Comparison of ENCODE assay signal across 9 cellular contexts in the genomic region with DNA sequence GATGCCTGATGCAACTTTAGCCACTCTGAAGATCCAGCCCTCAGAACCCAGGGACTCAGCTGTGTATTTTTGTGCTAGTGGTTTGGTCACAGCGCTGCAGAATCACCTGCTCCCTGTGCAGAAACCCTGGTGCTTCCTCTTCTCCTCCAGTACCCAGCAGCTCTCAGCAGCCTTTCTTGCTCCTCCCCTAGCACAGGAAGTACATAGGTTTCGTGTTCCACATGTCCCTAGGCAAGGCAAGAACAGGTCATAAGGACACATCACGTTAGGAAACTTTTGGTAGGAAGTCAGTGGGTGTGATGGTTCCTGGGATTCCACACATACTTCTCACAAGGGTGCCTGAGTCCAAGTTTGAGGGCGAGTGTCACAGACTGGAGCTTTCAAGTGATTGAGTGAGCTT.
A peak's percentile ranks its signal among the peaks of the same experiment; 100 is the strongest.
DNase-seq lines count a peak whose midpoint lies in the region; ATAC-seq, FAIRE-seq and TF ChIP-seq lines count a peak whose summit lies in the region.
"Had no signal": no experiment of that assay in that cellular context is flagged by ENCODE, and none has a peak within 500 bp of the region (broad histone marks: within the 10 kb centered on the region; RNA-seq: fewer than 3 reads in every experiment).

No MANE protein-coding gene starts in this region.

- peak overlapping the region; percentile 80 for H3K27ac Mint-ChIP-seq in activated CD8-positive, alpha-beta memory T cell treated with anti-CD3 and anti-CD28 coated beads, Interleukin-2, amount 10 ng/mL, durations not matched to agents 7 days and 5 days
- H3K27ac Mint-ChIP-seq: nephron had no signal

- peak overlapping the region; percentile 16 for H3K27ac ChIP-seq in RWPE2 (ENCODE audit: poor library complexity, severe bottlenecking)
- no peak overlapping the region for H3K27ac ChIP-seq in left lung
- H3K27ac ChIP-seq in HepG2 (ENCODE audit: extremely low read length, insufficient read depth, low read length) = no peak overlapping the region
- no peak overlapping the region for H3K27ac ChIP-seq in sigmoid colon

- TF ChIP-seq RAD21 in HepG2 (CRISPR knock-in tag; IDR thresholded peaks at IDR 0.05) = no peak

- H3K9me3 Mint-ChIP-seq in activated CD8-positive, alpha-beta memory T cell treated with anti-CD3 and anti-CD28 coated beads, Interleukin-2, amount 10 ng/mL, durations not matched to agents 7 days and 5 days (ENCODE audit: low read depth) = no peaks in the 10 kb centered on the region
- H3K9me3 Mint-ChIP-seq: nephron had no signal

- BruUV-seq in HepG2 (replicated peaks; lab: Mats Ljungman, UMichigan) = no TSS peak

- H3K36me3 ChIP-seq in RWPE2 (ENCODE audit: low read depth) (no peaks in the 10 kb centered on the region), left lung (no peaks in the 10 kb centered on the region), HepG2 (replicated peaks in 1 of 2; ENCODE audit: control insufficient read depth in 1 of 2, insufficient read depth in 2 of 2, low read length in 2 of 2) (no peaks in the 10 kb centered on the region), sigmoid colon (no peaks in the 10 kb centered on the region)

- H3K79me2 ChIP-seq in HepG2 (ENCODE audit: insufficient read depth, low read length) = no peaks in the 10 kb centered on the region

- no peaks in the 10 kb centered on the region for H3K27me3 Mint-ChIP-seq in activated CD8-positive, alpha-beta memory T cell treated with anti-CD3 and anti-CD28 coated beads, Interleukin-2, amount 10 ng/mL, durations not matched to agents 7 days and 5 days

- in situ Hi-C loops in HepG2 (cut with HindIII; ENCODE audit: extremely low pct_ligation_motif_present, low pct_unique_long_range_greater_than_20kb) = no loop called here

- no peak for TF ChIP-seq POLR2A in HepG2 (IDR thresholded peaks at IDR 0.05; ENCODE audit: insufficient read depth in 1 of 2, low read depth in 2 of 2, low read length in 2 of 2)
- TF ChIP-seq POLR2A in sigmoid colon (IDR thresholded peaks at IDR 0.05) = no peak

- POLR2A ChIA-PET in HepG2 (lab: Yijun Ruan, JAX) = no interaction called here

- CTCF ChIA-PET in activated CD8-positive, alpha-beta memory T cell treated with anti-CD3 and anti-CD28 coated beads, Interleukin-2, amount 10 ng/mL, durations not matched to agents 7 days and 5 days (lab: Charles Lee) = interaction anchor here (0.8 to 1.8 kb wide), 4 partner anchors 23 to 71 kb away, joined by 3 to 7 read pairs (median 4); no protein-coding TSS in a partner anchor
- CTCF ChIA-PET in HepG2 (lab: Yijun Ruan, JAX; ENCODE audit: low intra/inter-chr PET ratio, low total read pairs) = no interaction called here

- 17% methylated on average over 4 of the region's 4 CpGs for WGBS in HepG2 (ENCODE audit: low lambda C conversion rate)
- 43 to 78% methylated on average over 4 of the region's 4 CpGs for WGBS in sigmoid colon, 2 donors

- H3K9me3 ChIP-seq in RWPE2 (ENCODE audit: severe bottlenecking) = no peaks in the 10 kb centered on the region
- no peaks in the 10 kb centered on the region for H3K9me3 ChIP-seq in left lung
- no peaks in the 10 kb centered on the region for H3K9me3 ChIP-seq in HepG2 (ENCODE audit: low read length)
- no peaks in the 10 kb centered on the region for H3K9me3 ChIP-seq in sigmoid colon

- no peak overlapping the region for H3K4me3 ChIP-seq in RWPE2 (ENCODE audit: severe bottlenecking)
- no peak overlapping the region for H3K4me3 ChIP-seq in left lung
- no peak overlapping the region for H3K4me3 ChIP-seq in HepG2 (replicated peaks in 1 of 3; ENCODE audit: insufficient read depth in 1 of 3, low read depth in 2 of 3, low read length in 3 of 3)
- no peak overlapping the region for H3K4me3 ChIP-seq in sigmoid colon

- no peak for FAIRE-seq in HepG2 (lab: Jason Lieb, UNC)

- no peak overlapping the region for H2AFZ ChIP-seq in HepG2 (ENCODE audit: low read length)

- peak; percentile 52 for DNase-seq in activated CD8-positive, alpha-beta memory T cell treated with anti-CD3 and anti-CD28 coated beads, Interleukin-2, amount 10 ng/mL, durations not matched to agents 7 days and 5 days
- no peak for DNase-seq in activated CD8-positive, alpha-beta memory T cell treated with anti-CD3 and anti-CD28 coated beads for 24 hours
- DNase-seq in RWPE2 (ENCODE audit: low spot score) (no peak), left lung (peak in 1 of 2 donors; percentile 40), HepG2 (ENCODE audit: low spot score) (no peak), sigmoid colon (no peak), pons (ENCODE audit: low spot score) (no peak)

- no peaks in the 10 kb centered on the region for H3K36me3 Mint-ChIP-seq in activated CD8-positive, alpha-beta memory T cell treated with anti-CD3 and anti-CD28 coated beads, Interleukin-2, amount 10 ng/mL, durations not matched to agents 7 days and 5 days

- intact Hi-C loops in left lung (cut with DNase I) (no loop called here), HepG2 (cut with micrococcal nuclease; ENCODE audit: unreplicated experiment) (no loop called here), sigmoid colon (cut with DNase I) (no loop called here)

- TF ChIP-seq CTCF in RWPE2 (IDR thresholded peaks at IDR 0.05; ENCODE audit: poor library complexity, severe bottlenecking) (no peak), left lung (IDR thresholded peaks at IDR 0.05) (no peak), HepG2 (CRISPR knock-in tag; IDR thresholded peaks at IDR 0.05) (no peak), sigmoid colon (IDR thresholded peaks at IDR 0.05) (no peak)

- peaks cover 28% of the 10 kb centered on the region for H3K4me1 Mint-ChIP-seq in activated CD8-positive, alpha-beta memory T cell treated with anti-CD3 and anti-CD28 coated beads, Interleukin-2, amount 10 ng/mL, durations not matched to agents 7 days and 5 days

- H4K20me1 ChIP-seq in HepG2 (ENCODE audit: insufficient read depth, low read length) = no peaks in the 10 kb centered on the region

- H3K4me1 ChIP-seq in RWPE2 (ENCODE audit: insufficient read depth, poor library complexity, severe bottlenecking) = peaks cover 27% of the 10 kb centered on the region
- H3K4me1 ChIP-seq in left lung = peaks cover 0 to 2% of the 10 kb centered on the region in 2 donors
- H3K4me1 ChIP-seq in HepG2 (ENCODE audit: insufficient read depth, low read length) = no peaks in the 10 kb centered on the region
- no peaks in the 10 kb centered on the region for H3K4me1 ChIP-seq in sigmoid colon

- peak; percentile 85 for ATAC-seq in activated CD8-positive, alpha-beta memory T cell treated with anti-CD3 and anti-CD28 coated beads, Interleukin-2, amount 10 ng/mL, durations not matched to agents 7 days and 5 days
- ATAC-seq in HG02970 (IDR thresholded peaks at IDR 0.05; ENCODE audit: low FRiP score, unreplicated experiment) (peak; percentile 37), RWPE2 (ENCODE audit: low read depth) (peak; percentile 61), left lung (peak; percentile 68), HepG2 (no peak)

- no peak for TF ChIP-seq EP300 in HepG2 (IDR thresholded peaks at IDR 0.05; ENCODE audit: low read depth in 2 of 2, low read length in 2 of 2)
- TF ChIP-seq EP300 in HepG2 (CRISPR knock-in tag; IDR thresholded peaks at IDR 0.05; ENCODE audit: borderline replicate concordance) = no peak
- TF ChIP-seq EP300 in sigmoid colon (IDR thresholded peaks at IDR 0.05) = no peak

- H3K27me3 ChIP-seq in RWPE2 (ENCODE audit: insufficient read depth, poor library complexity, severe bottlenecking) = no peaks in the 10 kb centered on the region
- no peaks in the 10 kb centered on the region for H3K27me3 ChIP-seq in left lung
- peaks cover 0 to 5% of the 10 kb centered on the region in 2 experiments; a peak in 1 of 5 replicates for H3K27me3 ChIP-seq in HepG2 (ENCODE audit: control insufficient read depth in 1 of 2, insufficient read depth in 2 of 2, low read length in 2 of 2)
- no peaks in the 10 kb centered on the region for H3K27me3 ChIP-seq in sigmoid colon

- no peak overlapping the region for H3K4me2 ChIP-seq in HepG2 (ENCODE audit: low read depth, low read length)

- H3K4me3 Mint-ChIP-seq in activated CD8-positive, alpha-beta memory T cell treated with anti-CD3 and anti-CD28 coated beads, Interleukin-2, amount 10 ng/mL, durations not matched to agents 7 days and 5 days = peak overlapping the region; percentile 30
- H3K4me3 Mint-ChIP-seq: nephron had no signal

- no peak overlapping the region for H3K9ac ChIP-seq in HepG2 (ENCODE audit: insufficient read depth, low read depth, low read length)

TF ChIP-seq in HepG2, 621 proteins besides CTCF, POLR2A, EP300 and RAD21:
- TF ChIP-seq RORA (CRISPR knock-in tag; IDR thresholded peaks at IDR 0.05) = no peak
- TF ChIP-seq ZFP82 (CRISPR knock-in tag; IDR thresholded peaks at IDR 0.05; ENCODE audit: borderline replicate concordance) = no peak
